27 cellular contexts compared by ENCODE assay signal in genomic region chr2:68024450-68024849, GRCh38.
"Had no signal": no experiment of that assay in that cellular context is flagged by ENCODE, and none has a peak within 500 bp of the region (broad histone marks: within the 10 kb centered on the region; RNA-seq: fewer than 3 reads in every experiment).

No MANE protein-coding gene starts in this region.

- H3K9me3 ChIP-seq: pancreas, prostate gland, right lobe of liver, thoracic aorta, thyroid gland, tibial nerve, upper lobe of left lung, vagina had no signal

- H3K9me3 Mint-ChIP-seq: natural killer cell treated with Interleukin-12 subunit alpha and Interleukin-12 subunit beta and Interleukin-15 and Interleukin-18, amount 100 ng/mL, for 72 hours; neural crest cell; stimulated activated effector memory CD8-positive, alpha-beta T cell treated with anti-CD3 and anti-CD28 coated beads, Interleukin-12 subunit alpha, Interleukin-12 subunit beta, amount 100 ng/mL, for 72 hours; stimulated activated naive CD8-positive, alpha-beta T cell treated with anti-CD3 and anti-CD28 coated beads, Interleukin-15, amount 100 ng/mL, for 72 hours had no signal

- H3K4me3 Mint-ChIP-seq: naive B cell; naive thymus-derived CD8-positive, alpha-beta T cell; natural killer cell treated with Interleukin-12 subunit alpha and Interleukin-12 subunit beta and Interleukin-15 and Interleukin-18, amount 100 ng/mL, for 72 hours; nephron progenitor cell; neural crest cell; stimulated activated effector memory CD8-positive, alpha-beta T cell treated with anti-CD3 and anti-CD28 coated beads, Interleukin-12 subunit alpha, Interleukin-12 subunit beta, amount 100 ng/mL, for 72 hours; stimulated activated naive CD8-positive, alpha-beta T cell treated with anti-CD3 and anti-CD28 coated beads, Interleukin-15, amount 100 ng/mL, for 72 hours had no signal

- ATAC-seq: naive thymus-derived CD8-positive, alpha-beta T cell; pancreas; right cardiac atrium; stimulated activated naive CD8-positive, alpha-beta T cell treated with anti-CD3 and anti-CD28 coated beads, Interleukin-15, amount 100 ng/mL, for 72 hours; stimulated activated naive CD8-positive, alpha-beta T cell treated with anti-CD3 and anti-CD28 coated beads, Interleukin-15, Interleukin-2, amounts not matched to agents 100 U/mL and 50 U/mL, for 24 hours had no signal

- H3K36me3 Mint-ChIP-seq: naive B cell; naive thymus-derived CD8-positive, alpha-beta T cell; natural killer cell treated with Interleukin-12 subunit alpha and Interleukin-12 subunit beta and Interleukin-15 and Interleukin-18, amount 100 ng/mL, for 72 hours; stimulated activated effector memory CD8-positive, alpha-beta T cell treated with anti-CD3 and anti-CD28 coated beads, Interleukin-12 subunit alpha, Interleukin-12 subunit beta, amount 100 ng/mL, for 72 hours had no signal

- DNase-seq: naive B cell; naive thymus-derived CD8-positive, alpha-beta T cell; nephron progenitor cell; occipital lobe; retina; right lobe of liver; sigmoid colon; small intestine; stimulated activated CD4-positive, alpha-beta T cell treated with anti-CD3 and anti-CD28 coated beads, Interleukin-15, amount 100 ng/mL, for 24 hours; stimulated activated CD4-positive, alpha-beta T cell treated with anti-CD3 and anti-CD28 coated beads, Interleukin-2, amount 100 ng/mL, for 24 hours; stimulated activated CD4-positive, alpha-beta T cell treated with anti-CD3 and anti-CD28 coated beads, Interleukin-2, amount 100 ng/mL, for 48 hours; stimulated activated CD4-positive, alpha-beta T cell treated with anti-CD3 and anti-CD28 coated beads, Interleukin-4, amount 100 ng/mL, for 24 hours; stimulated activated naive CD4-positive, alpha-beta T cell; stimulated activated naive CD8-positive, alpha-beta T cell treated with anti-CD3 and anti-CD28 coated beads, Interleukin-15, amount 100 ng/mL, for 72 hours; stimulated activated naive CD8-positive, alpha-beta T cell treated with anti-CD3 and anti-CD28 coated beads, Interleukin-15, Interleukin-2, amounts not matched to agents 100 U/mL and 50 U/mL, for 24 hours; thyroid gland; trophoblast cell had no signal

- H3K27ac ChIP-seq: pancreas, prostate gland, right lobe of liver, sigmoid colon, thoracic aorta, thyroid gland, tibial nerve, upper lobe of left lung, vagina had no signal

- H3K4me3 ChIP-seq: pancreas, prostate gland, right lobe of liver, sigmoid colon, thoracic aorta, thyroid gland, tibial nerve, upper lobe of left lung, vagina had no signal

- H3K27ac Mint-ChIP-seq: naive B cell; naive thymus-derived CD8-positive, alpha-beta T cell; natural killer cell treated with Interleukin-12 subunit alpha and Interleukin-12 subunit beta and Interleukin-15 and Interleukin-18, amount 100 ng/mL, for 72 hours; nephron progenitor cell; stimulated activated effector memory CD8-positive, alpha-beta T cell treated with anti-CD3 and anti-CD28 coated beads, Interleukin-12 subunit alpha, Interleukin-12 subunit beta, amount 100 ng/mL, for 72 hours; stimulated activated naive CD8-positive, alpha-beta T cell treated with anti-CD3 and anti-CD28 coated beads, Interleukin-15, amount 100 ng/mL, for 72 hours had no signal

- H3K4me1 Mint-ChIP-seq: naive B cell; naive thymus-derived CD8-positive, alpha-beta T cell; neural crest cell; stimulated activated effector memory CD8-positive, alpha-beta T cell treated with anti-CD3 and anti-CD28 coated beads, Interleukin-12 subunit alpha, Interleukin-12 subunit beta, amount 100 ng/mL, for 72 hours; stimulated activated naive CD8-positive, alpha-beta T cell treated with anti-CD3 and anti-CD28 coated beads, Interleukin-15, amount 100 ng/mL, for 72 hours had no signal

- H3K36me3 ChIP-seq: pancreas, prostate gland, right lobe of liver, sigmoid colon, thoracic aorta, thyroid gland, tibial nerve, upper lobe of left lung, vagina had no signal

- H3K4me1 ChIP-seq: pancreas, prostate gland, right lobe of liver, sigmoid colon, thyroid gland, tibial nerve, upper lobe of left lung, vagina had no signal

- H3K27me3 ChIP-seq: pancreas, right lobe of liver, sigmoid colon, thyroid gland, tibial nerve, upper lobe of left lung, vagina had no signal
